31 cellular contexts compared by ENCODE assay signal in genomic region chr19:27861411-27861975, GRCh38.
"Had no signal": no experiment of that assay in that cellular context is flagged by ENCODE, and none has a peak within 500 bp of the region (broad histone marks: within the 10 kb centered on the region; RNA-seq: fewer than 3 reads in every experiment).

No MANE protein-coding gene starts in this region.

- DNase-seq: activated B cell treated with CpG ODN at 0.5 μM for 24 hours; activated CD4-positive, alpha-beta memory T cell treated with anti-CD3 and anti-CD28 coated beads for 36 hours; activated CD4-positive, alpha-beta T cell treated with anti-CD3 and anti-CD28 coated beads for 36 hours; activated CD4-positive, alpha-beta T cell treated with anti-CD3 and anti-CD28 coated beads, Interleukin-2, amount 10 ng/mL, durations not matched to agents 24 days and 14 days; activated CD8-positive, alpha-beta memory T cell treated with anti-CD3 and anti-CD28 coated beads, Interleukin-2, amount 10 ng/mL, durations not matched to agents 7 days and 5 days; activated CD8-positive, alpha-beta memory T cell treated with anti-CD3 and anti-CD28 coated beads, Interleukin-2, amount 50 U/mL, for 4 hours; activated CD8-positive, alpha-beta T cell treated with anti-CD3 and anti-CD28 coated beads, Interleukin-2, amount 10 ng/mL, durations not matched to agents 7 days and 5 days; activated effector memory CD4-positive, alpha-beta T cell treated with anti-CD3 and anti-CD28 coated beads, Interleukin-2, amount 50 U/mL, for 16 hours; activated naive CD4-positive, alpha-beta T cell treated with anti-CD3 and anti-CD28 coated beads for 36 hours; activated naive CD8-positive, alpha-beta T cell treated with anti-CD3 and anti-CD28 coated beads for 36 hours; activated naive CD8-positive, alpha-beta T cell treated with anti-CD3 and anti-CD28 coated beads, Interleukin-2, amount 50 U/mL, for 24 hours; activated T-cell treated with anti-CD3 and anti-CD28 coated beads, Interleukin-2, amount 50 U/mL, for 1 hour; activated T-cell treated with anti-CD3 and anti-CD28 coated beads, Interleukin-2, amount 50 U/mL, for 48 hours; adrenal gland; amygdala; aorta; body of pancreas; central memory CD4-positive, alpha-beta T cell; cerebellar nuclear complex; colonic mucosa; effector CD8-positive, alpha-beta T cell; foreskin keratinocyte; gastrocnemius medialis; glutamatergic neuron; heart left ventricle; T-helper 1 cell; T-helper 17 cell; T1000; WERI-Rb-1 had no signal

- ATAC-seq: activated CD4-positive, alpha-beta T cell treated with anti-CD3 and anti-CD28 coated beads for 36 hours; activated CD4-positive, CD25-positive, alpha-beta regulatory T cell treated with anti-CD3 and anti-CD28 coated beads, Interleukin-2, amount 50 U/mL, for 24 hours; activated CD8-positive, alpha-beta memory T cell treated with anti-CD3 and anti-CD28 coated beads, Interleukin-2, amount 10 ng/mL, durations not matched to agents 7 days and 5 days; activated CD8-positive, alpha-beta T cell treated with anti-CD3 and anti-CD28 coated beads, Interleukin-2, amount 10 ng/mL, durations not matched to agents 7 days and 5 days; activated naive CD8-positive, alpha-beta T cell treated with anti-CD3 and anti-CD28 coated beads, Interleukin-2, amount 50 U/mL, for 24 hours; body of pancreas; esophagus mucosa; foreskin keratinocyte; gastrocnemius medialis; heart left ventricle; T-helper 17 cell had no signal
